In genomic region chr16:2458887-2459646, GRCh38 we compare ENCODE assay signal across 8 cellular contexts. TPM values are rescaled to one million over a fixed set of nuclear protein-coding genes. Genes with fewer than 3 reads are reported as not detected.
DNase-seq lines count a peak whose midpoint lies in the region; ATAC-seq and TF ChIP-seq lines count a peak whose summit lies in the region.

No MANE protein-coding gene starts in this region.

- H3K4me3 Mint-ChIP-seq in Caco-2 (ENCODE audit: unreplicated experiment): peak overlapping the region; percentile 95

- H3K9me3 ChIP-seq in Caco-2 (no peaks in the 10 kb centered on the region), neural cell (ENCODE audit: low read length) (no peaks in the 10 kb centered on the region)

- H2AFZ ChIP-seq in neural cell (ENCODE audit: low read depth, low read length): no peak overlapping the region

- H3K9me3 Mint-ChIP-seq in Caco-2 (ENCODE audit: unreplicated experiment): no peaks in the 10 kb centered on the region

- H3K27me3 Mint-ChIP-seq in Caco-2 (ENCODE audit: insufficient read depth, unreplicated experiment): no peaks in the 10 kb centered on the region

- peaks cover 83% of the 10 kb centered on the region for H3K36me3 Mint-ChIP-seq in Caco-2 (ENCODE audit: insufficient read depth, unreplicated experiment)

- no peaks in the 10 kb centered on the region for H3K79me2 ChIP-seq in neural cell (replicated peaks; ENCODE audit: insufficient read depth, low read length)

- peak overlapping the region in 15 of 59 donors; percentile 3 to 77 (median 44) for H3K27ac ChIP-seq in dorsolateral prefrontal cortex
- no peak overlapping the region for H3K27ac ChIP-seq in neural cell (ENCODE audit: low read length)

- H3K36me3 ChIP-seq in Caco-2 (ENCODE audit: control insufficient read depth, insufficient read depth, low read length): no peaks in the 10 kb centered on the region; the same call in 1 of the 2 replicates
- H3K36me3 ChIP-seq in neural cell (ENCODE audit: insufficient read depth, low read length): no peaks in the 10 kb centered on the region

- TF ChIP-seq RAD21 in neural cell (conservative IDR thresholded peaks at IDR 0.05): no peak

- no TSS peak for BruUV-seq in Caco-2 (replicated peaks; lab: Mats Ljungman, UMichigan)

- H3K4me1 Mint-ChIP-seq in Caco-2 (ENCODE audit: low read depth, unreplicated experiment): peaks cover 9% of the 10 kb centered on the region

- peak overlapping the region; percentile 95 for H3K27ac Mint-ChIP-seq in Caco-2 (ENCODE audit: unreplicated experiment)

- peak overlapping the region; percentile 74 for H3K4me2 ChIP-seq in neural cell (ENCODE audit: low read length)

- TF ChIP-seq EP300 in neural cell (conservative IDR thresholded peaks at IDR 0.05; ENCODE audit: poor library complexity, severe bottlenecking): no peak

- intact Hi-C loops in Caco-2 (cut with micrococcal nuclease; ENCODE audit: unreplicated experiment) (no loop called here), dorsolateral prefrontal cortex (cut with DNase I) (no loop called here)

- DNase-seq in Caco-2 (no peak), LNCaP clone FGC (ENCODE audit: low read depth) (no peak), dorsolateral prefrontal cortex (no peak), KG1 (lab: John Stamatoyannopoulos, UW) (no peak), cortex of kidney (lab: John Stamatoyannopoulos, UW) (no peak), GM20000 (ENCODE audit: low spot score) (no peak)

- CTCF ChIA-PET in Caco-2 (lab: Charles Lee): interaction anchor here (0.6 to 1.4 kb wide), 5 partner anchors 9 to 207 kb away, joined by 3 to 6 read pairs (median 4); partner anchors contain the start of gene CCNF

- H3F3A ChIP-seq in neural cell (ENCODE audit: insufficient read depth, low read length, poor library complexity, severe bottlenecking): no peaks in the 10 kb centered on the region

- H3K4me1 ChIP-seq in Caco-2: peaks cover 12% of the 10 kb centered on the region

- no peak for TF ChIP-seq CTCF in Caco-2 (IDR thresholded peaks at IDR 0.05; ENCODE audit: insufficient read depth in 1 of 2, low read depth in 1 of 2, low read length in 1 of 2, severe bottlenecking in 1 of 2, unreplicated experiment in 1 of 2)
- TF ChIP-seq CTCF in LNCaP clone FGC (IDR thresholded peaks at IDR 0.05; ENCODE audit: control insufficient read depth, extremely low read depth, insufficient read depth): no peak
- no peak for TF ChIP-seq CTCF in dorsolateral prefrontal cortex (IDR thresholded peaks at IDR 0.05 in 54 of 56, conservative IDR thresholded peaks at IDR 0.05 in 2 of 56; ENCODE audit: low read depth in 1 of 56, partially characterized antibody in 56 of 56)
- no peak for TF ChIP-seq CTCF in neural cell (IDR thresholded peaks at IDR 0.05; ENCODE audit: poor library complexity, severe bottlenecking)
- TF ChIP-seq CTCF in GM20000 (IDR thresholded peaks at IDR 0.05; ENCODE audit: extremely low read depth, missing control alignments): no peak

- H3K9ac ChIP-seq in neural cell (ENCODE audit: low read length): peak overlapping the region; percentile 52

- H3K27me3 ChIP-seq in Caco-2 (replicated peaks; ENCODE audit: control insufficient read depth, insufficient read depth, low read length): no peaks in the 10 kb centered on the region
- H3K27me3 ChIP-seq in dorsolateral prefrontal cortex: no peaks in the 10 kb centered on the region
- H3K27me3 ChIP-seq in neural cell (ENCODE audit: insufficient read depth, low read depth, low read length): no peaks in the 10 kb centered on the region

- peak overlapping the region; percentile 44 for H3K4me3 ChIP-seq in Caco-2 (ENCODE audit: low read depth, low read length)
- peak overlapping the region; percentile 74 for H3K4me3 ChIP-seq in LNCaP clone FGC (ENCODE audit: low read depth, low read length)
- peak overlapping the region; percentile 53 to 94 (median 75) for H3K4me3 ChIP-seq in dorsolateral prefrontal cortex
- H3K4me3 ChIP-seq in neural cell (ENCODE audit: low read length): peak overlapping the region; percentile 66

- no peak for ATAC-seq in HG03354 (IDR thresholded peaks at IDR 0.05; ENCODE audit: poor library complexity, severe bottlenecking, unreplicated experiment)

- POLR2A ChIA-PET in Caco-2 (lab: Charles Lee): interaction anchor here (0.6 to 1.4 kb wide), 5 partner anchors 10 to 368 kb away, joined by 3 to 9 read pairs (median 4); partner anchors contain the start of genes NTN3 and TBC1D24

- H4K20me1 ChIP-seq in neural cell (ENCODE audit: insufficient read depth): no peaks in the 10 kb centered on the region

- H3K9me2 ChIP-seq in neural cell (ENCODE audit: insufficient read depth, low read length): no peaks in the 10 kb centered on the region

TF ChIP-seq in neural cell, 6 proteins besides CTCF, POLR2A, EP300 and RAD21:
- TF ChIP-seq TAF1 (IDR thresholded peaks at IDR 0.05; ENCODE audit: low read depth) (no peak), REST (IDR thresholded peaks at IDR 0.05; ENCODE audit: borderline replicate concordance) (no peak), SMC3 (conservative IDR thresholded peaks at IDR 0.05; ENCODE audit: poor library complexity) (no peak), MXI1 (conservative IDR thresholded peaks at IDR 0.05; ENCODE audit: poor library complexity, severe bottlenecking) (no peak), POLR2AphosphoS5 (IDR thresholded peaks at IDR 0.05) (no peak), EZH2 (IDR thresholded peaks at IDR 0.05; ENCODE audit: borderline replicate concordance, insufficient read depth, low read length, poor library complexity, severe bottlenecking) (no peak)

RNA-seq across cellular contexts. Expression of gene TEDC2, which starts 0.8 kb away (rescaled TPM):
- total RNA-seq in Caco-2 (2022): 29.0 and 30.6 TPM in 2 replicates
- total RNA-seq in dorsolateral prefrontal cortex: 10 to 100 TPM in 3 of 120 experiments, 1 to 10 TPM in 117; 1.9 to 10.8 (median 5.0) TPM
- 27.6 and 31.5 TPM in 2 replicates for polyA plus RNA-seq in neural cell
- 6.4 and 9.3 TPM in 2 replicates for polyA minus RNA-seq in neural cell

RNA-seq across cellular contexts. Expression of gene NTN3, which starts 12.0 kb away (rescaled TPM):
- total RNA-seq in Caco-2 (2022) (0.30 and 0.39 TPM in 2 replicates), dorsolateral prefrontal cortex (1 to 10 TPM in 106 of 120 experiments, under 1 TPM in 13, not detected in 1; 0.48 to 4.0 (median 1.6) TPM)
- polyA plus RNA-seq in neural cell: 1.2 and 2.4 TPM in 2 replicates
- 4.3 and 5.1 TPM in 2 replicates for polyA minus RNA-seq in neural cell

RNA-seq across cellular contexts. Expression of gene TBC1D24, which starts 15.9 kb away (rescaled TPM):
- total RNA-seq in Caco-2 (2022): 20.8 and 22.6 TPM in 2 replicates
- 10 to 100 TPM; 27.5 to 97.0 (median 62.6) TPM for total RNA-seq in dorsolateral prefrontal cortex
- polyA plus RNA-seq in neural cell: 27.1 and 30.1 TPM in 2 replicates
- 43.1 and 46.7 TPM in 2 replicates for polyA minus RNA-seq in neural cell

RNA-seq across cellular contexts. Expression of gene CCNF, which starts 29.8 kb away (rescaled TPM):
- total RNA-seq in Caco-2 (2022): 48.7 and 52.4 TPM in 2 replicates
- 10 to 100 TPM in 29 of 120 experiments, 1 to 10 TPM in 91; 3.8 to 15.4 (median 8.3) TPM for total RNA-seq in dorsolateral prefrontal cortex
- 5.2 and 5.7 TPM in 2 replicates for polyA plus RNA-seq in neural cell
- polyA minus RNA-seq in neural cell: 16.6 and 21.4 TPM in 2 replicates

RNA-seq across cellular contexts. Expression of gene ATP6V0C, which starts 54.7 kb away (rescaled TPM):
- 200 and 204 TPM in 2 replicates for total RNA-seq in Caco-2 (2022)
- 100 to 1,000 TPM; 283 to 670 (median 496) TPM for total RNA-seq in dorsolateral prefrontal cortex
- 89.7 and 100 TPM in 2 replicates for polyA plus RNA-seq in neural cell
- polyA minus RNA-seq in neural cell: 42.8 and 46.3 TPM in 2 replicates
